Comparison of ENCODE assay signal across 14 cellular contexts in the genomic region with DNA sequence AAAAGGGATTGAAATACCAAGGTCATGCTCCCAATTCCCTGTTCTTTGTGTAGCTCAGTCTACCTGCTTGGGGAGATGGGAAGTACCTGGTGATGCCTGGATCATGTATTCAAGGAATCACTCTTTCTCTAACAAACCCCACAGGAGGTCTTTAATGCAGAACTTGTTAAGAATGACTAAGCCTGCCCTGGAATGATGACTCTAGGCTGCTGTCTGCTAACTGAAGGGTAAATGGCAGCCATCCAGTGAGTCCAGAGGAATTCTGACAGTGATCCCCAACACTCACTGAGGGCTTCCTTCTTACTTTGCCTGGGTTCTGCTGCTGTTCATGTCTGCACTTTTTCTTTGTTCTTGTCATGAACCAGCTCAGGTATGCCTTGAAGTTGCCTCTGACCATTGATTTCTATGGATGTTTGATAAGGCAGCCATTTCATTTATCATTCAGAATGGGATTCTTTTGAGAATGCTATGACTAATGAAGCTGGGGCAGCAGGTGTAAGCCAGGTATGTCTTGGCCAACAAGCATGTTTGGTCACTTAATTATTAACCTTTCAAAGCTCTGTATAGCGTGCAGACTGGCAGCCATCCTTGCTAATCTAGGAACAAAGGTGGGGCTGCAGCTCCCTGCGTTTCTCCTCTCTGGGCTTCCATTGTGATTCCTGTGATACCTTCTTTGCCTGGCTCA. TPM values are rescaled to one million over a fixed set of nuclear protein-coding genes. Genes with fewer than 3 reads are reported as not detected.
DNase-seq lines count a peak whose midpoint lies in the region; ATAC-seq and TF ChIP-seq lines count a peak whose summit lies in the region.
"Had no signal": no experiment of that assay in that cellular context is flagged by ENCODE, and none has a peak within 500 bp of the region (broad histone marks: within the 10 kb centered on the region; RNA-seq: fewer than 3 reads in every experiment).

No MANE protein-coding gene starts in this region.

- 11 to 37% methylated on average over 2 of the region's 2 CpGs for WGBS in body of pancreas, 2 donors

- H3K27me3 Mint-ChIP-seq in CD8-positive, alpha-beta T cell (ENCODE audit: low read depth) = peaks cover 15% of the 10 kb centered on the region

- no peaks in the 10 kb centered on the region for H3K4me1 Mint-ChIP-seq in CD8-positive, alpha-beta T cell (ENCODE audit: low read depth)
- H3K4me1 Mint-ChIP-seq: activated CD4-positive, alpha-beta T cell treated with anti-CD3 and anti-CD28 coated beads for 36 hours had no signal

- intact Hi-C loops in body of pancreas (cut with DNase I) (no loop called here), uterus (cut with DNase I; ENCODE audit: low total_unique reads) (no loop called here)
- intact Hi-C loops in CD8-positive, alpha-beta T cell (cut with DNase I, micrococcal nuclease) = no loop called here

- CTCF ChIA-PET in CD8-positive, alpha-beta T cell (lab: Charles Lee) = no interaction called here

- no peak overlapping the region for H3K4me3 Mint-ChIP-seq in CD8-positive, alpha-beta T cell
- H3K4me3 Mint-ChIP-seq: activated CD4-positive, alpha-beta T cell treated with anti-CD3 and anti-CD28 coated beads for 36 hours; activated naive CD4-positive, alpha-beta T cell treated with anti-CD3 and anti-CD28 coated beads, Interleukin-2, amount 50 U/mL, for 24 hours; stimulated activated naive CD8-positive, alpha-beta T cell treated with anti-CD3 and anti-CD28 coated beads, Interleukin-15, amount 100 ng/mL, for 72 hours had no signal

- no peak overlapping the region for H3K27ac Mint-ChIP-seq in CD8-positive, alpha-beta T cell
- H3K27ac Mint-ChIP-seq: activated CD4-positive, alpha-beta T cell treated with anti-CD3 and anti-CD28 coated beads for 36 hours; activated naive CD4-positive, alpha-beta T cell treated with anti-CD3 and anti-CD28 coated beads, Interleukin-2, amount 50 U/mL, for 24 hours had no signal

- ATAC-seq in body of pancreas = peak; percentile 96
- no peak for ATAC-seq in CD8-positive, alpha-beta T cell
- no peak for ATAC-seq in GM19035 (IDR thresholded peaks at IDR 0.05; ENCODE audit: unreplicated experiment)
- ATAC-seq: activated CD4-positive, alpha-beta T cell treated with anti-CD3 and anti-CD28 coated beads for 36 hours; stimulated activated naive CD8-positive, alpha-beta T cell treated with anti-CD3 and anti-CD28 coated beads, Interleukin-15, amount 100 ng/mL, for 72 hours had no signal

- H3K27me3 ChIP-seq in body of pancreas = no peaks in the 10 kb centered on the region
- H3K27me3 ChIP-seq in uterus = no peaks in the 10 kb centered on the region
- H3K27me3 ChIP-seq in CD8-positive, alpha-beta T cell (ENCODE audit: insufficient read depth, low read length) = no peaks in the 10 kb centered on the region
- H3K27me3 ChIP-seq: SJSA1, spleen had no signal

- H3K36me3 ChIP-seq in body of pancreas (replicated peaks in 1 of 2; ENCODE audit: insufficient read depth in 1 of 2, low read depth in 2 of 2) (no peaks in the 10 kb centered on the region), uterus (no peaks in the 10 kb centered on the region)
- no peaks in the 10 kb centered on the region for H3K36me3 ChIP-seq in CD8-positive, alpha-beta T cell (ENCODE audit: insufficient read depth, low read length)
- H3K36me3 ChIP-seq: spleen had no signal

- POLR2A ChIA-PET in CD8-positive, alpha-beta T cell (lab: Charles Lee) = no interaction called here

- TF ChIP-seq CTCF in body of pancreas (IDR thresholded peaks at IDR 0.05) = no peak
- no peak for TF ChIP-seq CTCF in uterus (IDR thresholded peaks at IDR 0.05)
- TF ChIP-seq CTCF in CD8-positive, alpha-beta T cell (IDR thresholded peaks at IDR 0.05) = no peak

- no peaks in the 10 kb centered on the region for H3K36me3 Mint-ChIP-seq in CD8-positive, alpha-beta T cell
- H3K36me3 Mint-ChIP-seq: activated naive CD4-positive, alpha-beta T cell treated with anti-CD3 and anti-CD28 coated beads, Interleukin-2, amount 50 U/mL, for 24 hours had no signal

- H3K4me1 ChIP-seq in body of pancreas (peaks cover 20% of the 10 kb centered on the region), uterus (peaks cover 0 to 5% of the 10 kb centered on the region in 2 donors)
- H3K4me1 ChIP-seq in CD8-positive, alpha-beta T cell (ENCODE audit: insufficient read depth, low read length) = no peaks in the 10 kb centered on the region

- H3K9me3 Mint-ChIP-seq in CD8-positive, alpha-beta T cell = no peaks in the 10 kb centered on the region
- H3K9me3 Mint-ChIP-seq: activated naive CD4-positive, alpha-beta T cell treated with anti-CD3 and anti-CD28 coated beads, Interleukin-2, amount 50 U/mL, for 24 hours; stimulated activated naive CD8-positive, alpha-beta T cell treated with anti-CD3 and anti-CD28 coated beads, Interleukin-15, amount 100 ng/mL, for 72 hours had no signal

- H3K27ac ChIP-seq in body of pancreas (peak overlapping the region in 3 of 4 donors; percentile 37 to 65 (median 63)), uterus (peak overlapping the region; percentile 26 to 96)
- H3K27ac ChIP-seq in CD8-positive, alpha-beta T cell (ENCODE audit: low read depth, low read length) = no peak overlapping the region
- H3K27ac ChIP-seq: SJSA1, spleen had no signal

- DNase-seq in HT-29 (ENCODE audit: low spot score) (peak; percentile 67), body of pancreas (peak; percentile 43 to 69 (median 63)), kidney glomerular epithelial cell (lab: John Stamatoyannopoulos, UW) (peak; percentile 84), uterus (peak in 1 of 2 donors; percentile 54)
- no peak for DNase-seq in CD8-positive, alpha-beta T cell
- no peak for DNase-seq in stimulated activated CD4-positive, alpha-beta T cell treated with anti-CD3 and anti-CD28 coated beads, Interleukin-4, amount 100 ng/mL, for 1 hour
- DNase-seq: activated CD4-positive, alpha-beta T cell treated with anti-CD3 and anti-CD28 coated beads for 36 hours; midbrain; NCI-H2171 treated with DMSO at 0.1 percent for 48 hours; spleen; stimulated activated naive CD8-positive, alpha-beta T cell treated with anti-CD3 and anti-CD28 coated beads, Interleukin-15, amount 100 ng/mL, for 72 hours had no signal

- H3K9me3 ChIP-seq in body of pancreas (no peaks in the 10 kb centered on the region), uterus (no peaks in the 10 kb centered on the region)
- no peaks in the 10 kb centered on the region for H3K9me3 ChIP-seq in CD8-positive, alpha-beta T cell (ENCODE audit: low read length)
- H3K9me3 ChIP-seq: SJSA1, spleen had no signal

- H3K4me3 ChIP-seq in body of pancreas (no peak overlapping the region), uterus (no peak overlapping the region)
- no peak overlapping the region for H3K4me3 ChIP-seq in CD8-positive, alpha-beta T cell (ENCODE audit: low read depth, low read length)
- H3K4me3 ChIP-seq: SJSA1, spleen had no signal

- TF ChIP-seq POLR2A in body of pancreas (IDR thresholded peaks at IDR 0.05) = no peak
- TF ChIP-seq POLR2A in uterus (IDR thresholded peaks at IDR 0.05) = no peak

RNA-seq across cellular contexts. Expression of a gene that starts 11.4 kb away (rescaled TPM):
- total RNA-seq in HT-29 (2014; rRNA removed; shearing (Covaris generic)) = 13.9 and 14.2 TPM in 2 replicates
- total RNA-seq in body of pancreas = 10 to 100 TPM in 1 of 2 donors, 1 to 10 TPM in 1; 4.0 to 20.0 TPM
- 100 to 1,000 TPM in 2 of 4 donors, 10 to 100 TPM in 2; 28.8 to 126 (median 106) TPM for total RNA-seq in uterus
- total RNA-seq in CD8-positive, alpha-beta T cell = under 1 TPM; 0.22 to 0.39 TPM

Comparison
In these comparisons a context has a peak if more than half of its experiments do, and no peak if none do; other contexts are left out.
1. DNase-seq: peak in HT-29 (single experiment), body of pancreas (4 of 4) and kidney glomerular epithelial cell (single experiment); none in CD8-positive, alpha-beta T cell (0 of 7) and stimulated activated CD4-positive, alpha-beta T cell treated with anti-CD3 and anti-CD28 coated beads, Interleukin-4, amount 100 ng/mL, for 1 hour (single experiment).